16 cellular contexts compared by ENCODE assay signal in the genomic region with DNA sequence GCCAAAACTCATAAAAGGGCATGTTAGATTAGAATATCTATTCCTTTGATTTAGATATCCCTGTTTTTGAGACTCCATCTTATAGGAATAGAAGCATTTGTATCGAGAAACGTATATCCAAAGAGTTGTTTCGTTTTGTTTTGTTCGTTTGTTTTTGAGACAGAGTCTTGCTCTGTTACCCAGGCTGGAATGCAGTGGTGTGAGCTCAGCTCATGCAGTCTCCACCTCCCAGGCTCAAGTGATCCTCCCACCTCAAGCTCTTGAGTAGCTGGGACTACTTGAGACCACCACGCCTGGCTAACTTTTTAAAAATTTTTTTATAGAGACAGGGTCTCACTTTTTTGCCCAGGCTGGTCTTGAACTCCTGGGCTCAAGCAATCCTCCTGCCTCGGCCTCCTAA. TPM values are rescaled to one million over a fixed set of nuclear protein-coding genes. Genes with fewer than 3 reads are reported as not detected.
DNase-seq lines count a peak whose midpoint lies in the region; ATAC-seq and TF ChIP-seq lines count a peak whose summit lies in the region.
"Had no signal": no experiment of that assay in that cellular context is flagged by ENCODE, and none has a peak within 500 bp of the region (broad histone marks: within the 10 kb centered on the region; RNA-seq: fewer than 3 reads in every experiment).

No MANE protein-coding gene starts in this region.

- H3K27ac ChIP-seq in GM23338 (ENCODE audit: low read depth): no peak overlapping the region
- H3K27ac ChIP-seq in gastrocnemius medialis: no peak overlapping the region

- no peak overlapping the region for H3K4me3 Mint-ChIP-seq in GM23338
- no peak overlapping the region for H3K4me3 Mint-ChIP-seq in type B pancreatic cell
- H3K4me3 Mint-ChIP-seq: CD4-positive, alpha-beta memory T cell; HFFc6 had no signal

- H4K20me1 ChIP-seq in GM23338 (replicated peaks; ENCODE audit: insufficient read depth): no peaks in the 10 kb centered on the region

- H3K4me1 Mint-ChIP-seq in GM23338 (no peaks in the 10 kb centered on the region), type B pancreatic cell (ENCODE audit: unreplicated experiment) (no peaks in the 10 kb centered on the region)
- H3K4me1 Mint-ChIP-seq: CD4-positive, alpha-beta memory T cell had no signal

- H3K79me2 ChIP-seq in GM23338 (replicated peaks; ENCODE audit: insufficient read depth): no peaks in the 10 kb centered on the region

- H3K36me3 Mint-ChIP-seq in GM23338 (ENCODE audit: low read depth): no peaks in the 10 kb centered on the region
- no peaks in the 10 kb centered on the region for H3K36me3 Mint-ChIP-seq in type B pancreatic cell
- H3K36me3 Mint-ChIP-seq: CD4-positive, alpha-beta memory T cell had no signal

- peak overlapping the region; percentile 61 for H2AFZ ChIP-seq in GM23338

- H3K9me3 ChIP-seq in gastrocnemius medialis: no peaks in the 10 kb centered on the region
- H3K9me3 ChIP-seq: HAP-1 had no signal

- no peak overlapping the region for H3K4me2 ChIP-seq in GM23338

- no peaks in the 10 kb centered on the region for H3K36me3 ChIP-seq in GM23338 (ENCODE audit: insufficient read depth)
- no peaks in the 10 kb centered on the region for H3K36me3 ChIP-seq in gastrocnemius medialis
- H3K36me3 ChIP-seq: HAP-1 had no signal

- no peaks in the 10 kb centered on the region for H3K27me3 ChIP-seq in GM23338 (ENCODE audit: insufficient read depth)
- no peaks in the 10 kb centered on the region for H3K27me3 ChIP-seq in gastrocnemius medialis

- no peaks in the 10 kb centered on the region for H3K4me1 ChIP-seq in GM23338 (ENCODE audit: insufficient read depth)
- H3K4me1 ChIP-seq in gastrocnemius medialis: no peaks in the 10 kb centered on the region
- H3K4me1 ChIP-seq: HAP-1 had no signal

- H3K9me3 Mint-ChIP-seq in GM23338 (no peaks in the 10 kb centered on the region), type B pancreatic cell (no peaks in the 10 kb centered on the region)
- H3K9me3 Mint-ChIP-seq: CD4-positive, alpha-beta memory T cell; HFFc6 had no signal

- intact Hi-C loops in gastrocnemius medialis (cut with DNase I; ENCODE audit: low total_unique reads): no loop called here

- H3F3A ChIP-seq in GM23338 (replicated peaks; ENCODE audit: low read depth): no peaks in the 10 kb centered on the region

- DNase-seq in GM23338 (ENCODE audit: low spot score): no peak
- DNase-seq in kidney glomerular epithelial cell (lab: John Stamatoyannopoulos, UW): peak; percentile 32
- peak; percentile 16 for DNase-seq in renal cortical epithelial cell (ENCODE audit: low read depth)
- DNase-seq in type B pancreatic cell (ENCODE audit: extremely low spot score, unreplicated experiment): peak; percentile 1
- DNase-seq in mesenteric fat pad (ENCODE audit: low spot score): no peak
- no peak for DNase-seq in gastrocnemius medialis
- DNase-seq: C1 segment of cervical spinal cord; Calu3; CD4-positive, alpha-beta memory T cell; COR-L47; DMS53; DMS79 treated with DMSO at 0.1 percent for 48 hours; GOT3; HFFc6 had no signal

- no peak for TF ChIP-seq POLR2A in gastrocnemius medialis (IDR thresholded peaks at IDR 0.05)

- in situ Hi-C loops in gastrocnemius medialis (cut with MboI; ENCODE audit: low sequenced_read_pairs in 4 of 4): no loop called here

- no peak for TF ChIP-seq CTCF in GM23338 (conservative IDR thresholded peaks at IDR 0.05; ENCODE audit: low read depth in 2 of 2)
- no peak for TF ChIP-seq CTCF in type B pancreatic cell (conservative IDR thresholded peaks at IDR 0.05)
- no peak for TF ChIP-seq CTCF in gastrocnemius medialis (IDR thresholded peaks at IDR 0.05 in 4 of 5, conservative IDR thresholded peaks at IDR 0.05 in 1 of 5)

- H3K4me3 ChIP-seq in GM23338: no peak overlapping the region
- no peak overlapping the region for H3K4me3 ChIP-seq in gastrocnemius medialis
- H3K4me3 ChIP-seq: HAP-1 had no signal

- peaks cover 2% of the 10 kb centered on the region for H3K27me3 Mint-ChIP-seq in GM23338 (ENCODE audit: insufficient read depth, low read depth, poor library complexity)
- H3K27me3 Mint-ChIP-seq in type B pancreatic cell: no peaks in the 10 kb centered on the region

- H3K27ac Mint-ChIP-seq in GM23338 (no peak overlapping the region), type B pancreatic cell (no peak overlapping the region)
- H3K27ac Mint-ChIP-seq: CD4-positive, alpha-beta memory T cell; HFFc6 had no signal

- no peak for ATAC-seq in GM23338
- ATAC-seq in HG02884 (IDR thresholded peaks at IDR 0.05; ENCODE audit: unreplicated experiment): no peak
- ATAC-seq in gastrocnemius medialis: no peak

- H3K9me2 ChIP-seq in GM23338 (ENCODE audit: insufficient read depth): no peaks in the 10 kb centered on the region

TF ChIP-seq in GM23338, 12 proteins besides CTCF, POLR2A, EP300 and RAD21 (continues in another document):
- no peak for TF ChIP-seq NANOG (IDR thresholded peaks at IDR 0.05; ENCODE audit: borderline replicate concordance)
- TF ChIP-seq EZH2 (IDR thresholded peaks at IDR 0.05; ENCODE audit: low read depth, unreplicated experiment): no peak
- no peak for TF ChIP-seq EZH2phosphoT487 (IDR thresholded peaks at IDR 0.05; ENCODE audit: unreplicated experiment)
- no peak for TF ChIP-seq JUNB (IDR thresholded peaks at IDR 0.05; ENCODE audit: unreplicated experiment)
- TF ChIP-seq STAT1 (IDR thresholded peaks at IDR 0.05; ENCODE audit: unreplicated experiment): no peak
- TF ChIP-seq CREB1 (CRISPR knock-in tag; IDR thresholded peaks at IDR 0.05; ENCODE audit: low read depth): no peak
- TF ChIP-seq, protein P1, sequence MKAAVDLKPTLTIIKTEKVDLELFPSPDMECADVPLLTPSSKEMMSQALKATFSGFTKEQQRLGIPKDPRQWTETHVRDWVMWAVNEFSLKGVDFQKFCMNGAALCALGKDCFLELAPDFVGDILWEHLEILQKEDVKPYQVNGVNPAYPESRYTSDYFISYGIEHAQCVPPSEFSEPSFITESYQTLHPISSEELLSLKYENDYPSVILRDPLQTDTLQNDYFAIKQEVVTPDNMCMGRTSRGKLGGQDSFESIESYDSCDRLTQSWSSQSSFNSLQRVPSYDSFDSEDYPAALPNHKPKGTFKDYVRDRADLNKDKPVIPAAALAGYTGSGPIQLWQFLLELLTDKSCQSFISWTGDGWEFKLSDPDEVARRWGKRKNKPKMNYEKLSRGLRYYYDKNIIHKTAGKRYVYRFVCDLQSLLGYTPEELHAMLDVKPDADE (IDR thresholded peaks at IDR 0.05): no peak

RNA-seq across cellular contexts. Expression of gene ZMYM5, which starts 26.6 kb away (rescaled TPM):
- 9.4 and 11.2 TPM in 2 replicates for total RNA-seq in GM23338 (2014; rRNA removed; shearing (Covaris generic))
- 13.5 and 17.2 TPM in 2 replicates for polyA plus RNA-seq in GM23338 (2016; fragmentation: Nextera tagmentation; extraction: Ambion mirVana)
- total RNA-seq in renal cortical epithelial cell (15.8 and 18.9 TPM in 2 replicates), type B pancreatic cell (ENCODE audit: low replicate concordance) (15.1 and 16.4 TPM in 2 replicates), mesenteric fat pad (18.6 TPM), gastrocnemius medialis (10 to 100 TPM in 2 of 4 donors, 1 to 10 TPM in 2; 7.8 to 13.8 (median 10.2) TPM)

Comparison
In these comparisons a context has a peak if more than half of its experiments do, and no peak if none do; other contexts are left out.
1. DNase-seq: peak in kidney glomerular epithelial cell (single experiment), renal cortical epithelial cell (single experiment) and type B pancreatic cell (single experiment); none in GM23338 (single experiment), mesenteric fat pad (single experiment) and gastrocnemius medialis (0 of 2).